Comparison of ENCODE assay signal across 8 cellular contexts in genomic region chr11:65778901-65779668, GRCh38. TPM values are rescaled to one million over a fixed set of nuclear protein-coding genes. Genes with fewer than 3 reads are reported as not detected.
DNase-seq lines count a peak whose midpoint lies in the region; ATAC-seq, FAIRE-seq and TF ChIP-seq lines count a peak whose summit lies in the region.

No MANE protein-coding gene starts in this region.

- H3K36me3 ChIP-seq in lung (ENCODE audit: control insufficient read depth in 2 of 2, insufficient read depth in 2 of 2, low read length in 2 of 2) (peaks cover 0 to 24% of the 10 kb centered on the region in 2 donors), upper lobe of right lung (peaks cover 27% of the 10 kb centered on the region)

- H3K27me3 ChIP-seq in lung (ENCODE audit: control insufficient read depth, insufficient read depth) (no peaks in the 10 kb centered on the region), upper lobe of right lung (no peaks in the 10 kb centered on the region)

- intact Hi-C loops in upper lobe of right lung (cut with DNase I), result no loop called here

- TF ChIP-seq CTCF in astrocyte of the cerebellum (IDR thresholded peaks at IDR 0.05; ENCODE audit: low read depth, low read length, missing control alignments) (no peak), lung (IDR thresholded peaks at IDR 0.05; ENCODE audit: control extremely low read depth, extremely low read depth) (no peak), upper lobe of right lung (IDR thresholded peaks at IDR 0.05) (no peak)

- peak overlapping the region; percentile 87 for H3K4me3 Mint-ChIP-seq in activated naive CD4-positive, alpha-beta T cell treated with anti-CD3 and anti-CD28 coated beads, Interleukin-2, amount 50 U/mL, for 24 hours

- no peaks in the 10 kb centered on the region for H3K36me3 Mint-ChIP-seq in activated naive CD4-positive, alpha-beta T cell treated with anti-CD3 and anti-CD28 coated beads, Interleukin-2, amount 50 U/mL, for 24 hours

- peak overlapping the region; percentile 67 for H3K4me3 ChIP-seq in astrocyte of the cerebellum (ENCODE audit: low read depth, low read length)
- H3K4me3 ChIP-seq in lung, result peak overlapping the region; percentile 79
- H3K4me3 ChIP-seq in upper lobe of right lung, result peak overlapping the region; percentile 74

- WGBS in lung, 2 donors, result 84 to 93% methylated on average over 25 of the region's 25 CpGs

- in situ Hi-C loops in astrocyte of the cerebellum (cut with HindIII; ENCODE audit: low sequenced_read_pairs), result no loop called here

- no peak for FAIRE-seq in GM19239 (lab: Jason Lieb, UNC)

- H3K27ac ChIP-seq in lung (ENCODE audit: low read depth in 1 of 2, low read length in 1 of 2) (peak overlapping the region in 1 of 2 donors; percentile 41), upper lobe of right lung (peak overlapping the region; percentile 92)

- no peaks in the 10 kb centered on the region for H3K9me3 ChIP-seq in lung (ENCODE audit: control insufficient read depth in 2 of 2, insufficient read depth in 1 of 2, low read length in 1 of 2)
- no peaks in the 10 kb centered on the region for H3K9me3 ChIP-seq in upper lobe of right lung

- peaks cover 2% of the 10 kb centered on the region for H3K27me3 Mint-ChIP-seq in activated naive CD4-positive, alpha-beta T cell treated with anti-CD3 and anti-CD28 coated beads, Interleukin-2, amount 50 U/mL, for 24 hours

- peaks cover 12% of the 10 kb centered on the region for H3K4me1 Mint-ChIP-seq in activated naive CD4-positive, alpha-beta T cell treated with anti-CD3 and anti-CD28 coated beads, Interleukin-2, amount 50 U/mL, for 24 hours

- H3K9me3 Mint-ChIP-seq in activated naive CD4-positive, alpha-beta T cell treated with anti-CD3 and anti-CD28 coated beads, Interleukin-2, amount 50 U/mL, for 24 hours, result no peaks in the 10 kb centered on the region

- H3K27ac Mint-ChIP-seq in activated naive CD4-positive, alpha-beta T cell treated with anti-CD3 and anti-CD28 coated beads, Interleukin-2, amount 50 U/mL, for 24 hours, result no peak overlapping the region

- H3K4me1 ChIP-seq in lung (ENCODE audit: control insufficient read depth in 2 of 2, insufficient read depth in 2 of 2, low read length in 2 of 2) (peaks cover 0 to 12% of the 10 kb centered on the region in 2 donors), upper lobe of right lung (peaks cover 31% of the 10 kb centered on the region)

- DNase-seq in activated naive CD4-positive, alpha-beta T cell treated with anti-CD3 and anti-CD28 coated beads, Interleukin-2, amount 50 U/mL, for 16 hours, result no peak
- no peak for DNase-seq in astrocyte of the cerebellum (ENCODE audit: low read depth)
- no peak for DNase-seq in lung (ENCODE audit: low spot score)
- DNase-seq in upper lobe of right lung, result peak; percentile 66
- DNase-seq in GM19239 (ENCODE audit: insufficient read length, low spot score), result no peak
- no peak for DNase-seq in SKM-1 treated with dmso at 0.1 percent for 144 hours (lab: John Stamatoyannopoulos, UW; ENCODE audit: unreplicated experiment)

- ATAC-seq in lung (ENCODE audit: insufficient read depth, low FRiP score) (no peak), upper lobe of right lung (no peak), GM21717 (IDR thresholded peaks at IDR 0.05; ENCODE audit: unreplicated experiment) (no peak)

RNA-seq across cellular contexts. Expression of gene AP5B1, which starts 1.7 kb away (rescaled TPM):
- total RNA-seq in lung (10 to 100 TPM in 1 of 2 donors, 1 to 10 TPM in 1; 8.6 to 35.5 TPM), upper lobe of right lung (35.6 TPM)
- 10 to 100 TPM; 13.0 to 35.1 TPM for polyA plus RNA-seq in lung

RNA-seq across cellular contexts. Expression of gene OVOL1, which starts 7.8 kb away (rescaled TPM):
- total RNA-seq in lung (under 1 TPM; 0.17 to 0.77 TPM), upper lobe of right lung (2.7 TPM)
- 1 to 10 TPM in 1 of 2 donors, under 1 TPM in 1; 0.96 to 1.4 TPM for polyA plus RNA-seq in lung

RNA-seq across cellular contexts. Expression of gene SNX32, which starts 54.7 kb away (rescaled TPM):
- total RNA-seq in lung (under 1 TPM; 0.52 to 0.77 TPM), upper lobe of right lung (not detected)
- under 1 TPM; 0.14 to 0.88 TPM for polyA plus RNA-seq in lung

RNA-seq across cellular contexts. Expression of gene RNASEH2C, which starts 58.5 kb away (rescaled TPM):
- total RNA-seq in lung (10 to 100 TPM; 21.8 to 62.3 TPM), upper lobe of right lung (42.5 TPM)
- polyA plus RNA-seq in lung, result 10 to 100 TPM; 88.5 to 97.7 TPM
